In genomic region chr5:15598294-15598902, GRCh38 we compare ENCODE assay signal across 9 cellular contexts.
DNase-seq lines count a peak whose midpoint lies in the region; TF ChIP-seq lines count a peak whose summit lies in the region.
"Had no signal": no experiment of that assay in that cellular context is flagged by ENCODE, and none has a peak within 500 bp of the region (broad histone marks: within the 10 kb centered on the region; RNA-seq: fewer than 3 reads in every experiment).

No MANE protein-coding gene starts in this region.

- H3K4ac ChIP-seq in H9 (ENCODE audit: low read depth, low read length) = no peak overlapping the region

- H3K9me3 ChIP-seq in H9 (ENCODE audit: control insufficient read depth, low read depth, low read length) (no peaks in the 10 kb centered on the region), SK-N-SH (no peaks in the 10 kb centered on the region)

- H3K79me2 ChIP-seq in H9 (ENCODE audit: insufficient read depth, low read length) (no peaks in the 10 kb centered on the region), SK-N-SH (ENCODE audit: insufficient read depth) (peaks cover 7% of the 10 kb centered on the region; the same call in 1 of the 2 replicates)

- no CpG with 5 or more reads among the region's 3 CpGs for WGBS in H9 (ENCODE audit: extremely low coverage, insufficient read length, low lambda C conversion rate)
- 65% methylated on average over 3 of the region's 3 CpGs for WGBS in SK-N-SH (ENCODE audit: low lambda C conversion rate)

- H4K8ac ChIP-seq in H9 (replicated peaks; ENCODE audit: insufficient read length, low read depth, low read length) = no peak overlapping the region

- H3K4me1 Mint-ChIP-seq in H9 = peaks cover 42 to 44% of the 10 kb centered on the region in 2 experiments
- H3K4me1 Mint-ChIP-seq: activated naive CD8-positive, alpha-beta T cell treated with anti-CD3 and anti-CD28 coated beads, Interleukin-2, amount 10 ng/mL, durations not matched to agents 7 days and 5 days had no signal

- H3K4me2 ChIP-seq in H9 (ENCODE audit: insufficient read depth, insufficient read length, low read length) (no peak overlapping the region), SK-N-SH (no peak overlapping the region)

- H3T11ph ChIP-seq in H9 (ENCODE audit: low read length) = no peak overlapping the region

- H3K18ac ChIP-seq in H9 (ENCODE audit: insufficient read length, low read depth, low read length) = no peak overlapping the region

- peak; percentile 77 for TF ChIP-seq CTCF in H9 (conservative IDR thresholded peaks at IDR 0.05)
- TF ChIP-seq CTCF in SK-N-SH (IDR thresholded peaks at IDR 0.05) = peak; percentile 71

- H3K4me3 Mint-ChIP-seq in H9 = no peak overlapping the region
- H3K4me3 Mint-ChIP-seq: activated naive CD8-positive, alpha-beta T cell treated with anti-CD3 and anti-CD28 coated beads, Interleukin-2, amount 10 ng/mL, durations not matched to agents 7 days and 5 days had no signal

- H4K20me1 ChIP-seq in H9 (ENCODE audit: control insufficient read depth, insufficient read depth, insufficient read length) (no peaks in the 10 kb centered on the region), SK-N-SH (ENCODE audit: insufficient read depth) (no peaks in the 10 kb centered on the region)

- no peak overlapping the region for H4K91ac ChIP-seq in H9 (ENCODE audit: insufficient read length, low read depth, low read length)

- H2BK12ac ChIP-seq in H9 (ENCODE audit: insufficient read length, low read depth, low read length) = no peak overlapping the region

- H3K14ac ChIP-seq in H9 (ENCODE audit: insufficient read depth, low read length) = no peak overlapping the region

- POLR2A ChIA-PET in SK-N-SH (lab: Yijun Ruan, JAX) = no interaction called here

- H3K9me3 Mint-ChIP-seq in H9 = peaks cover 0 to 2% of the 10 kb centered on the region in 2 experiments; a peak in 1 of 5 replicates
- H3K9me3 Mint-ChIP-seq: activated naive CD8-positive, alpha-beta T cell treated with anti-CD3 and anti-CD28 coated beads, Interleukin-2, amount 10 ng/mL, durations not matched to agents 7 days and 5 days had no signal

- H3K4me1 ChIP-seq in H9 (ENCODE audit: insufficient read depth, low read length) = peaks cover 3% of the 10 kb centered on the region; the same call in 1 of the 2 replicates
- peaks cover 0 to 3% of the 10 kb centered on the region in 2 experiments; a peak in 1 of 4 replicates for H3K4me1 ChIP-seq in SK-N-SH (ENCODE audit: control insufficient read depth in 1 of 2, insufficient read depth in 2 of 2, low read depth in 1 of 2, low read length in 1 of 2)

- H3K27ac ChIP-seq in H9 (ENCODE audit: insufficient read length, low read depth, low read length) = no peak overlapping the region
- no peak overlapping the region for H3K27ac ChIP-seq in SK-N-SH (ENCODE audit: low read depth in 2 of 2, low read length in 1 of 2)

- TF ChIP-seq RAD21 in SK-N-SH (IDR thresholded peaks at IDR 0.05; ENCODE audit: low read length) = peak; percentile 53

- no peaks in the 10 kb centered on the region for H3K27me3 Mint-ChIP-seq in H9 (ENCODE audit: low read depth)
- H3K27me3 Mint-ChIP-seq: activated naive CD8-positive, alpha-beta T cell treated with anti-CD3 and anti-CD28 coated beads, Interleukin-2, amount 10 ng/mL, durations not matched to agents 7 days and 5 days had no signal

- H2BK15ac ChIP-seq in H9 (ENCODE audit: low read depth, low read length) = no peak overlapping the region

- no peak overlapping the region for H3K56ac ChIP-seq in H9 (ENCODE audit: insufficient read length, low read depth, low read length)

- no peaks in the 10 kb centered on the region for H3K23me2 ChIP-seq in H9 (ENCODE audit: insufficient read length, low read depth, low read length, poor library complexity, severe bottlenecking)

- no peak overlapping the region for H3K23ac ChIP-seq in H9 (ENCODE audit: insufficient read length, low read depth, low read length)

- peaks cover 3 to 13% (median 9%) of the 10 kb centered on the region in 3 experiments for H3K36me3 Mint-ChIP-seq in H9 (ENCODE audit: insufficient read depth in 1 of 3, low read depth in 3 of 3)
- H3K36me3 Mint-ChIP-seq: activated naive CD8-positive, alpha-beta T cell treated with anti-CD3 and anti-CD28 coated beads, Interleukin-2, amount 10 ng/mL, durations not matched to agents 7 days and 5 days had no signal

- H2BK5ac ChIP-seq in H9 (ENCODE audit: insufficient read length, low read length) = no peak overlapping the region

- H3K27ac Mint-ChIP-seq in H9 = no peak overlapping the region
- H3K27ac Mint-ChIP-seq: activated naive CD8-positive, alpha-beta T cell treated with anti-CD3 and anti-CD28 coated beads, Interleukin-2, amount 10 ng/mL, durations not matched to agents 7 days and 5 days had no signal

- no peaks in the 10 kb centered on the region for H3K27me3 ChIP-seq in H9 (ENCODE audit: insufficient read depth, low read length)
- H3K27me3 ChIP-seq in SK-N-SH (ENCODE audit: insufficient read depth) = no peaks in the 10 kb centered on the region

- CTCF ChIA-PET in SK-N-SH (lab: Yijun Ruan, JAX) = interaction anchor here (0.8 to 1.9 kb wide), 6 partner anchors 13 to 193 kb away, joined by 3 to 9 read pairs (median 4); no protein-coding TSS in a partner anchor

- no peak overlapping the region for H2AK5ac ChIP-seq in H9 (ENCODE audit: insufficient read length, low read length)

- TF ChIP-seq EP300 in SK-N-SH (IDR thresholded peaks at IDR 0.05; ENCODE audit: borderline replicate concordance in 1 of 2, low read depth in 1 of 2, low read length in 1 of 2) = no peak

- no peak overlapping the region for H4K5ac ChIP-seq in H9 (ENCODE audit: insufficient read length, low read depth, low read length)

- no peak overlapping the region for H2BK20ac ChIP-seq in H9 (ENCODE audit: low read depth, low read length, poor library complexity, severe bottlenecking)

- no peaks in the 10 kb centered on the region for H3K79me1 ChIP-seq in H9 (ENCODE audit: insufficient read depth, low read depth, low read length, poor library complexity, severe bottlenecking)

- no peaks in the 10 kb centered on the region for H3F3A ChIP-seq in SK-N-SH (replicated peaks; ENCODE audit: insufficient read depth)

- peaks cover 0 to 4% of the 10 kb centered on the region in 2 experiments for H3K36me3 ChIP-seq in SK-N-SH (replicated peaks in 1 of 2; ENCODE audit: control insufficient read depth in 1 of 2, insufficient read depth in 2 of 2, low read length in 1 of 2)

- no peak overlapping the region for H3K4me3 ChIP-seq in SK-N-SH (ENCODE audit: low read depth in 2 of 2, low read length in 1 of 2)

- peak; percentile 3 for DNase-seq in CMK (ENCODE audit: low read depth)
- no peak for DNase-seq in H9
- no peak for DNase-seq in SK-N-SH
- peak; percentile 27 for DNase-seq in iris pigment epithelial cell (ENCODE audit: low read depth)
- no peak for DNase-seq in putamen (ENCODE audit: low spot score)
- no peak for DNase-seq in COR-L47 (lab: John Stamatoyannopoulos, UW)
- DNase-seq in amniotic stem cell (lab: John Stamatoyannopoulos, UW) = no peak
- no peak for DNase-seq in NCI-H345 treated with DMSO at 0.1 percent for 48 hours (lab: John Stamatoyannopoulos, UW; ENCODE audit: unreplicated experiment)
- DNase-seq: activated naive CD8-positive, alpha-beta T cell treated with anti-CD3 and anti-CD28 coated beads, Interleukin-2, amount 10 ng/mL, durations not matched to agents 7 days and 5 days had no signal

- H3K9me2 ChIP-seq in SK-N-SH = no peaks in the 10 kb centered on the region

- H2BK120ac ChIP-seq in H9 (ENCODE audit: low read depth, low read length, poor library complexity, severe bottlenecking) = no peak overlapping the region

- H2AFZ ChIP-seq in H9 (ENCODE audit: low read length) (no peak overlapping the region), SK-N-SH (ENCODE audit: low read depth) (no peak overlapping the region)

- H3K9ac ChIP-seq in H9 (ENCODE audit: extremely low read depth, insufficient read length, low read length) = no peak overlapping the region
- no peak overlapping the region for H3K9ac ChIP-seq in SK-N-SH

TF ChIP-seq in SK-N-SH, 30 proteins besides CTCF, POLR2A, EP300 and RAD21 (continues in another document):
- no peak for TF ChIP-seq FOXM1 (IDR thresholded peaks at IDR 0.05; ENCODE audit: low read depth)
- TF ChIP-seq FOXJ3 (CRISPR knock-in tag; IDR thresholded peaks at IDR 0.05) = no peak
- no peak for TF ChIP-seq GABPA (IDR thresholded peaks at IDR 0.05; ENCODE audit: low read depth)
- no peak for TF ChIP-seq ZBTB33 (IDR thresholded peaks at IDR 0.05; ENCODE audit: borderline replicate concordance, low read depth)
- TF ChIP-seq RFX5 (IDR thresholded peaks at IDR 0.05; ENCODE audit: low read length) = no peak
- TF ChIP-seq IRF3 (IDR thresholded peaks at IDR 0.05; ENCODE audit: low read depth, low read length) = no peak
- TF ChIP-seq USF2 (IDR thresholded peaks at IDR 0.05; ENCODE audit: borderline replicate concordance, low read depth, low read length) = no peak

Comparison
In these comparisons a context has a peak if more than half of its experiments do, and no peak if none do; other contexts are left out.
1. DNase-seq: peak in CMK (single experiment) and iris pigment epithelial cell (single experiment); none in H9 (single experiment), SK-N-SH (single experiment), putamen (single experiment), COR-L47 (single experiment), amniotic stem cell (single experiment) and NCI-H345 treated with DMSO at 0.1 percent for 48 hours (single experiment).